18 cellular contexts compared by ENCODE assay signal in genomic region chr9:104841601-104842106, GRCh38.
"Had no signal": no experiment of that assay in that cellular context is flagged by ENCODE, and none has a peak within 500 bp of the region (broad histone marks: within the 10 kb centered on the region; RNA-seq: fewer than 3 reads in every experiment).

No MANE protein-coding gene starts in this region.

- H3K27ac Mint-ChIP-seq: activated naive CD8-positive, alpha-beta T cell treated with anti-CD3 and anti-CD28 coated beads for 36 hours; activated T-helper 1 cell treated with anti-CD3 and anti-CD28 coated beads, Interleukin-12 subunit alpha, Interleukin-12 subunit beta, Interleukin-2, Interleukin-4 antibody, amounts not matched to agents 30 ng/mL and 10 ng/mL and 1 ng/mL, durations not matched to agents 14 hours and 24 hours and 36 hours; stimulated activated naive B cell treated with anti-CD40 and anti-IgM and Interleukin-4, amounts not matched to agents 10 μg/mL and 1 μg/mL and 100 μg/mL, for 72 hours; type B pancreatic cell had no signal

- H3K27me3 Mint-ChIP-seq: activated naive CD8-positive, alpha-beta T cell treated with anti-CD3 and anti-CD28 coated beads for 36 hours; stimulated activated naive B cell treated with anti-CD40 and anti-IgM and Interleukin-4, amounts not matched to agents 10 μg/mL and 1 μg/mL and 100 μg/mL, for 72 hours; type B pancreatic cell had no signal

- H3K4me3 ChIP-seq: ovary, SJSA1 had no signal

- H3K27me3 ChIP-seq: brain microvascular endothelial cell, ovary, SJSA1 had no signal

- H3K4me1 ChIP-seq: SJSA1 had no signal

- H3K27ac ChIP-seq: brain microvascular endothelial cell, ovary, SJSA1 had no signal

- H3K36me3 Mint-ChIP-seq: activated naive CD8-positive, alpha-beta T cell treated with anti-CD3 and anti-CD28 coated beads for 36 hours had no signal

- H3K36me3 ChIP-seq: ovary, SJSA1 had no signal

- H3K4me3 Mint-ChIP-seq: activated naive CD8-positive, alpha-beta T cell treated with anti-CD3 and anti-CD28 coated beads for 36 hours; activated T-helper 1 cell treated with anti-CD3 and anti-CD28 coated beads, Interleukin-12 subunit alpha, Interleukin-12 subunit beta, Interleukin-2, Interleukin-4 antibody, amounts not matched to agents 30 ng/mL and 10 ng/mL and 1 ng/mL, durations not matched to agents 14 hours and 24 hours and 36 hours; central memory CD8-positive, alpha-beta T cell; neural crest cell; stimulated activated naive B cell treated with anti-CD40 and anti-IgM and Interleukin-4, amounts not matched to agents 10 μg/mL and 1 μg/mL and 100 μg/mL, for 72 hours; type B pancreatic cell had no signal

- DNase-seq: activated CD4-positive, alpha-beta T cell treated with anti-CD3 and anti-CD28 coated beads, Interleukin-2, amount 50 U/mL, for 1 hour; activated CD4-positive, CD25-positive, alpha-beta regulatory T cell; activated CD8-positive, alpha-beta memory T cell treated with anti-CD3 and anti-CD28 coated beads for 24 hours; activated naive CD8-positive, alpha-beta T cell treated with anti-CD3 and anti-CD28 coated beads for 36 hours; amygdala; brain microvascular endothelial cell; cortex of kidney; effector CD8-positive, alpha-beta T cell; left cardiac atrium; ovary; stimulated activated CD4-positive, alpha-beta T cell treated with anti-CD3 and anti-CD28 coated beads, Interleukin-2, amount 100 ng/mL, for 48 hours; stimulated activated naive B cell treated with anti-CD40 and anti-IgM and Interleukin-4, amounts not matched to agents 10 μg/mL and 1 μg/mL and 100 μg/mL, for 72 hours; SW 1271 had no signal

- ATAC-seq: left cardiac atrium; stimulated activated naive B cell treated with anti-CD40 and anti-IgM and Interleukin-4, amounts not matched to agents 10 μg/mL and 1 μg/mL and 100 μg/mL, for 72 hours had no signal

- H3K9me3 ChIP-seq: ovary, SJSA1 had no signal

- H3K9me3 Mint-ChIP-seq: activated naive CD8-positive, alpha-beta T cell treated with anti-CD3 and anti-CD28 coated beads for 36 hours; activated T-helper 1 cell treated with anti-CD3 and anti-CD28 coated beads, Interleukin-12 subunit alpha, Interleukin-12 subunit beta, Interleukin-2, Interleukin-4 antibody, amounts not matched to agents 30 ng/mL and 10 ng/mL and 1 ng/mL, durations not matched to agents 14 hours and 24 hours and 36 hours; central memory CD8-positive, alpha-beta T cell; neural crest cell; stimulated activated naive B cell treated with anti-CD40 and anti-IgM and Interleukin-4, amounts not matched to agents 10 μg/mL and 1 μg/mL and 100 μg/mL, for 72 hours; type B pancreatic cell had no signal

- H3K4me1 Mint-ChIP-seq: activated naive CD8-positive, alpha-beta T cell treated with anti-CD3 and anti-CD28 coated beads for 36 hours; central memory CD8-positive, alpha-beta T cell had no signal
